ENCODE assay signal across 1 cellular context in genomic region chr2:234293973-234294372, GRCh38.
TF ChIP-seq lines count a peak whose summit lies in the region.

No MANE protein-coding gene starts in this region.

TF ChIP-seq in HCT116, 20 proteins besides CTCF, POLR2A, EP300 and RAD21 (continued from another document):
- TF ChIP-seq ZNF274 (IDR thresholded peaks at IDR 0.05; ENCODE audit: low read depth, low read length) (no peak), EZH2phosphoT487 (IDR thresholded peaks at IDR 0.05; ENCODE audit: borderline replicate concordance) (no peak), SRF (IDR thresholded peaks at IDR 0.05; ENCODE audit: low read depth) (no peak), CEBPB (IDR thresholded peaks at IDR 0.05; ENCODE audit: low read depth) (no peak), POLR2AphosphoS5 (IDR thresholded peaks at IDR 0.05; ENCODE audit: low read depth, low read length) (no peak), ZBTB33 (IDR thresholded peaks at IDR 0.05; ENCODE audit: extremely low read depth, insufficient replicate concordance, low read length) (no peak), YY1 (IDR thresholded peaks at IDR 0.05; ENCODE audit: extremely low read depth, insufficient replicate concordance, low read depth, low read length) (no peak), CBX3 (IDR thresholded peaks at IDR 0.05; ENCODE audit: low read depth) (0 out of 2 replicates have a peak, but pooled peaks have one; percentile 32), ATF3 (IDR thresholded peaks at IDR 0.05) (no peak), SP1 (IDR thresholded peaks at IDR 0.05; ENCODE audit: low read depth) (no peak), JUND (IDR thresholded peaks at IDR 0.05) (peak; percentile 31; the same call in 1 of the 2 replicates), ELF1 (IDR thresholded peaks at IDR 0.05; ENCODE audit: borderline replicate concordance, low read depth) (no peak), ZFX (IDR thresholded peaks at IDR 0.05) (no peak), REST (IDR thresholded peaks at IDR 0.05; ENCODE audit: low read depth) (no peak)
